8 cellular contexts compared by ENCODE assay signal in genomic region chr21:39314155-39315027, GRCh38. TPM values are rescaled to one million over a fixed set of nuclear protein-coding genes. Genes with fewer than 3 reads are reported as not detected.
DNase-seq lines count a peak whose midpoint lies in the region; ATAC-seq and TF ChIP-seq lines count a peak whose summit lies in the region.

No MANE protein-coding gene starts in this region.

- H3K27ac Mint-ChIP-seq in activated naive CD4-positive, alpha-beta T cell treated with anti-CD3 and anti-CD28 coated beads for 36 hours: peak overlapping the region; percentile 97

- TF ChIP-seq POLR2A in tibial nerve (IDR thresholded peaks at IDR 0.05): no peak

- 2 to 3% methylated on average over 34 to 39 of the region's 42 CpGs for WGBS in tibial nerve, 2 donors

- H3K27ac ChIP-seq in C4-2B (peak overlapping the region; percentile 100), HUES6 (ENCODE audit: low read depth, low read length) (peak overlapping the region; percentile 100), RWPE1 (peak overlapping the region; percentile 95), tibial nerve (peak overlapping the region; percentile 93 to 99 (median 98))

- H3K4me3 ChIP-seq in HUES6 (ENCODE audit: low read depth, low read length) (peak overlapping the region; percentile 70), neuron (ENCODE audit: low read length) (peak overlapping the region; percentile 62), tibial nerve (peak overlapping the region; percentile 70 to 97 (median 89))

- DNase-seq in RWPE1 (ENCODE audit: low spot score): peak; percentile 27
- peak; percentile 68 for DNase-seq in activated naive CD4-positive, alpha-beta T cell treated with anti-CD3 and anti-CD28 coated beads for 36 hours
- DNase-seq in foreskin melanocyte: peak; percentile 56
- DNase-seq in tibial nerve (ENCODE audit: low spot score in 2 of 2): peak in 1 of 2 donors; percentile 31

- H3K4me3 Mint-ChIP-seq in activated naive CD4-positive, alpha-beta T cell treated with anti-CD3 and anti-CD28 coated beads for 36 hours: peak overlapping the region; percentile 93

- TF ChIP-seq CTCF in C4-2B (conservative IDR thresholded peaks at IDR 0.05): no peak
- no peak for TF ChIP-seq CTCF in RWPE1 (conservative IDR thresholded peaks at IDR 0.05; ENCODE audit: low read depth)
- no peak for TF ChIP-seq CTCF in tibial nerve (IDR thresholded peaks at IDR 0.05)

- H3K27me3 ChIP-seq in HUES6 (ENCODE audit: control insufficient read depth, insufficient read depth, low read length): no peaks in the 10 kb centered on the region
- H3K27me3 ChIP-seq in neuron (ENCODE audit: insufficient read depth, low read length): no peaks in the 10 kb centered on the region
- no peaks in the 10 kb centered on the region for H3K27me3 ChIP-seq in tibial nerve

- H3K9me3 ChIP-seq in HUES6 (ENCODE audit: control insufficient read depth, insufficient read depth, low read depth, low read length) (no peaks in the 10 kb centered on the region), neuron (ENCODE audit: low read length) (no peaks in the 10 kb centered on the region), tibial nerve (no peaks in the 10 kb centered on the region)

- no peak for TF ChIP-seq EP300 in tibial nerve (IDR thresholded peaks at IDR 0.05)

- no peaks in the 10 kb centered on the region for H3K9me3 Mint-ChIP-seq in activated naive CD4-positive, alpha-beta T cell treated with anti-CD3 and anti-CD28 coated beads for 36 hours

- intact Hi-C loops in activated naive CD4-positive, alpha-beta T cell treated with anti-CD3 and anti-CD28 coated beads for 36 hours (cut with micrococcal nuclease): loop anchor here (1.0 to 10.0 kb wide), 3 partner anchors 74 to 1950 kb away; partner anchors contain the start of gene DYRK1A

- H3K4me1 ChIP-seq in HUES6 (ENCODE audit: control insufficient read depth, insufficient read depth, low read length) (peaks cover 11% of the 10 kb centered on the region), neuron (ENCODE audit: insufficient read depth, low read length) (peaks cover 15% of the 10 kb centered on the region), tibial nerve (peaks cover 0 to 32% (median 10%) of the 10 kb centered on the region in 4 donors)

- peaks cover 36% of the 10 kb centered on the region for H3K4me1 Mint-ChIP-seq in activated naive CD4-positive, alpha-beta T cell treated with anti-CD3 and anti-CD28 coated beads for 36 hours (ENCODE audit: low read depth)

- H2AFZ ChIP-seq in neuron (ENCODE audit: low read depth, low read length): peak overlapping the region; percentile 80

- no peaks in the 10 kb centered on the region for H3K27me3 Mint-ChIP-seq in activated naive CD4-positive, alpha-beta T cell treated with anti-CD3 and anti-CD28 coated beads for 36 hours (ENCODE audit: low read depth)

- CTCF ChIA-PET in RWPE1 (lab: Yijun Ruan, JAX): interaction anchor here (0.5 to 1.9 kb wide), 3 partner anchors 31 to 70 kb away, joined by 3 to 8 read pairs (median 4); no protein-coding TSS in a partner anchor
- CTCF ChIA-PET in activated naive CD4-positive, alpha-beta T cell treated with anti-CD3 and anti-CD28 coated beads for 36 hours (lab: Charles Lee): interaction anchor here (1.0 to 2.5 kb wide), 4 partner anchors 25 to 73 kb away, joined by 3 to 8 read pairs (median 4); no protein-coding TSS in a partner anchor

- peak; percentile 15 for ATAC-seq in GM19467 (IDR thresholded peaks at IDR 0.05; ENCODE audit: unreplicated experiment)

- H3K9ac ChIP-seq in HUES6 (ENCODE audit: low read length): peak overlapping the region; percentile 99

- H3K36me3 ChIP-seq in HUES6 (ENCODE audit: control insufficient read depth, insufficient read depth, low read length): peaks cover 18% of the 10 kb centered on the region
- peaks cover 19% of the 10 kb centered on the region for H3K36me3 ChIP-seq in neuron (ENCODE audit: insufficient read depth, low read length)
- H3K36me3 ChIP-seq in tibial nerve: peaks cover 0 to 12% (median 0%) of the 10 kb centered on the region in 3 donors

- H3K36me3 Mint-ChIP-seq in activated naive CD4-positive, alpha-beta T cell treated with anti-CD3 and anti-CD28 coated beads for 36 hours (ENCODE audit: low read depth): peaks cover 18% of the 10 kb centered on the region

- POLR2A ChIA-PET in RWPE1 (lab: Yijun Ruan, JAX; ENCODE audit: low non-redundant PET): interaction anchor here (0.6 kb wide), 2 partner anchors 14 to 46 kb away, joined by 3 to 15 read pairs; no protein-coding TSS in a partner anchor

RNA-seq across cellular contexts. Expression of gene BRWD1, which starts 1.0 kb away (rescaled TPM):
- total RNA-seq in activated naive CD4-positive, alpha-beta T cell treated with anti-CD3 and anti-CD28 coated beads for 36 hours: 10 to 100 TPM; 23.0 to 24.5 TPM
- total RNA-seq in tibial nerve: 10 to 100 TPM; 65.3 to 99.4 (median 87.7) TPM

RNA-seq across cellular contexts. Expression of gene HMGN1, which starts 34.5 kb away (rescaled TPM):
- total RNA-seq in activated naive CD4-positive, alpha-beta T cell treated with anti-CD3 and anti-CD28 coated beads for 36 hours: 100 to 1,000 TPM; 527 to 529 TPM
- 10 to 100 TPM; 58.4 to 82.2 (median 59.6) TPM for total RNA-seq in tibial nerve

Comparison
In these comparisons a context has a peak if more than half of its experiments do, and no peak if none do; other contexts are left out.
1. RNA of gene HMGN1, which starts 34.5 kb away (total RNA-seq): 527 to 529 TPM in activated naive CD4-positive, alpha-beta T cell treated with anti-CD3 and anti-CD28 coated beads for 36 hours; 58.4 to 82.2 TPM in tibial nerve; every median in the first group is over 4 times any median in the second.
2. Peak in every context shown above with its lines, with median percentiles within 50 percentile points of each other: H3K27ac ChIP-seq and H3K4me3 ChIP-seq.